ENCODE assay signal across 17 cellular contexts in the genomic region with DNA sequence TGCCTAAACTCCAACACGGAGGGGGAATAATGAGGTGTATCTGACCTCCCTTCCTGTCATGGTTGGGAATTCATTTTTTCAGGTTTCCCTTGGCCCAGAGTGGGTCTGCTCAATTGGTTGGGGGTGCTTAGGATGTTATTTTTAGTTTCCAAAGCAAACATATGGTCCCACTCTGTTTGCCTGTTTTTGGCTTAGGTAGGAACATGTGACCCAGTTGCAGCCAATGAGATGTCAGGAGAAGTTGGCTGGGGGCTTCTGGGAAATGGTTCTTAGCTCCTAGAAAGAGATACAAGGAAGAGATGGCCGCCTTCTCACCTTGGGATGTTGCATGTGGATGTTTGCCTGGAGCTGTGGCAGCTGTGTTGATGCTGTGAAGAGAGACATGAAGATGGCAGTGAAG.
DNase-seq lines count a peak whose midpoint lies in the region; ATAC-seq and TF ChIP-seq lines count a peak whose summit lies in the region.
"Had no signal": no experiment of that assay in that cellular context is flagged by ENCODE, and none has a peak within 500 bp of the region (broad histone marks: within the 10 kb centered on the region; RNA-seq: fewer than 3 reads in every experiment).

No MANE protein-coding gene starts in this region.

- peaks cover 10% of the 10 kb centered on the region for H3K4me1 ChIP-seq in OCI-LY7 (ENCODE audit: insufficient read depth, low read length, poor library complexity, severe bottlenecking)
- no peaks in the 10 kb centered on the region for H3K4me1 ChIP-seq in colonic mucosa

- no peak overlapping the region for H3K9ac ChIP-seq in colonic mucosa (ENCODE audit: low read depth in 2 of 2, low read length in 2 of 2)

- H3K27me3 ChIP-seq in colonic mucosa: no peaks in the 10 kb centered on the region

- no peaks in the 10 kb centered on the region for H3K36me3 ChIP-seq in OCI-LY7 (ENCODE audit: insufficient read depth, low read length)
- no peaks in the 10 kb centered on the region for H3K36me3 ChIP-seq in colonic mucosa

- peak overlapping the region; percentile 31; the same call in 1 of the 2 replicates for H3K4me2 ChIP-seq in OCI-LY7 (ENCODE audit: low read length)

- intact Hi-C loops in OCI-LY7 (cut with micrococcal nuclease; ENCODE audit: unreplicated experiment) (no loop called here), colonic mucosa (cut with DNase I) (no loop called here)
- intact Hi-C loops in activated CD8-positive, alpha-beta T cell treated with anti-CD3 and anti-CD28 coated beads for 36 hours (cut with micrococcal nuclease): no loop called here

- H3K27ac ChIP-seq in OCI-LY7 (ENCODE audit: low read depth, low read length, poor library complexity, severe bottlenecking) (no peak overlapping the region), colonic mucosa (no peak overlapping the region)

- peaks cover 64% of the 10 kb centered on the region for H3K4me1 Mint-ChIP-seq in mesothelial cell of epicardium
- H3K4me1 Mint-ChIP-seq in activated CD8-positive, alpha-beta T cell treated with anti-CD3 and anti-CD28 coated beads for 36 hours (ENCODE audit: low read depth): no peaks in the 10 kb centered on the region
- H3K4me1 Mint-ChIP-seq: CD14-positive monocyte had no signal

- peak overlapping the region; percentile 69 for H2AFZ ChIP-seq in OCI-LY7 (ENCODE audit: low read length)

- H3K9me3 ChIP-seq in OCI-LY7 (ENCODE audit: low read length) (no peaks in the 10 kb centered on the region), colonic mucosa (no peaks in the 10 kb centered on the region)

- H3K9me3 Mint-ChIP-seq in mesothelial cell of epicardium: peaks cover 13% of the 10 kb centered on the region
- peaks cover 3% of the 10 kb centered on the region for H3K9me3 Mint-ChIP-seq in activated CD8-positive, alpha-beta T cell treated with anti-CD3 and anti-CD28 coated beads for 36 hours

- H3K27me3 Mint-ChIP-seq in mesothelial cell of epicardium (ENCODE audit: low read depth): no peaks in the 10 kb centered on the region
- peaks cover 5% of the 10 kb centered on the region for H3K27me3 Mint-ChIP-seq in activated CD8-positive, alpha-beta T cell treated with anti-CD3 and anti-CD28 coated beads for 36 hours

- BruUV-seq in OCI-LY7 (replicated peaks; lab: Mats Ljungman, UMichigan): no TSS peak

- CTCF ChIA-PET in OCI-LY7 (lab: Charles Lee; ENCODE audit: unreplicated experiment): no interaction called here
- CTCF ChIA-PET in activated CD8-positive, alpha-beta T cell treated with anti-CD3 and anti-CD28 coated beads for 36 hours (lab: Charles Lee): no interaction called here

- no peaks in the 10 kb centered on the region for H3K79me2 ChIP-seq in OCI-LY7 (ENCODE audit: insufficient read depth, low read depth, low read length)

- H4K20me1 ChIP-seq in OCI-LY7 (ENCODE audit: insufficient read depth, low read length): no peaks in the 10 kb centered on the region

- TF ChIP-seq CTCF in OCI-LY7 (conservative IDR thresholded peaks at IDR 0.05; ENCODE audit: low read length) (no peak), mesothelial cell of epicardium (IDR thresholded peaks at IDR 0.05; ENCODE audit: unreplicated experiment) (no peak), colonic mucosa (IDR thresholded peaks at IDR 0.05) (no peak)
- TF ChIP-seq CTCF in activated CD8-positive, alpha-beta T cell treated with anti-CD3 and anti-CD28 coated beads for 36 hours (IDR thresholded peaks at IDR 0.05): no peak

- no peak overlapping the region for H3K4me3 ChIP-seq in OCI-LY7 (ENCODE audit: low read depth, low read length, poor library complexity, severe bottlenecking)
- H3K4me3 ChIP-seq in colonic mucosa: no peak overlapping the region

- POLR2A ChIA-PET in OCI-LY7 (lab: Charles Lee): no interaction called here
- POLR2A ChIA-PET in activated CD8-positive, alpha-beta T cell treated with anti-CD3 and anti-CD28 coated beads for 36 hours (lab: Charles Lee): no interaction called here

- H3K36me3 Mint-ChIP-seq in mesothelial cell of epicardium: peaks cover 23% of the 10 kb centered on the region
- H3K36me3 Mint-ChIP-seq in activated CD8-positive, alpha-beta T cell treated with anti-CD3 and anti-CD28 coated beads for 36 hours (ENCODE audit: low read depth): no peaks in the 10 kb centered on the region
- H3K36me3 Mint-ChIP-seq: CD14-positive monocyte had no signal

- ATAC-seq in activated CD8-positive, alpha-beta T cell treated with anti-CD3 and anti-CD28 coated beads for 36 hours: no peak
- no peak for ATAC-seq in GM21825 (IDR thresholded peaks at IDR 0.05; ENCODE audit: unreplicated experiment)
- ATAC-seq: Right ventricle myocardium inferior had no signal

- peak overlapping the region; percentile 81 for H3K27ac Mint-ChIP-seq in mesothelial cell of epicardium
- no peak overlapping the region for H3K27ac Mint-ChIP-seq in activated CD8-positive, alpha-beta T cell treated with anti-CD3 and anti-CD28 coated beads for 36 hours
- H3K27ac Mint-ChIP-seq: CD14-positive monocyte; T-helper 1 cell treated with Interleukin-12 subunit alpha and Interleukin-12 subunit beta and Interleukin-4 antibody, amounts not matched to agents 30 μg/mL and 1 μg/mL, for 36 hours had no signal

- no peak overlapping the region for H3K4me3 Mint-ChIP-seq in mesothelial cell of epicardium
- no peak overlapping the region for H3K4me3 Mint-ChIP-seq in activated CD8-positive, alpha-beta T cell treated with anti-CD3 and anti-CD28 coated beads for 36 hours
- H3K4me3 Mint-ChIP-seq: CD14-positive monocyte; T-helper 1 cell treated with Interleukin-12 subunit alpha and Interleukin-12 subunit beta and Interleukin-4 antibody, amounts not matched to agents 30 μg/mL and 1 μg/mL, for 36 hours had no signal

- DNase-seq in SHP77 treated with DMSO at 0.1 percent for 48 hours (lab: John Stamatoyannopoulos, UW) (peak; percentile 14), SHP77 (lab: John Stamatoyannopoulos, UW) (no peak), OCI-LY7 (ENCODE audit: low spot score) (no peak), mesothelial cell of epicardium (ENCODE audit: low spot score in 2 of 2, unreplicated experiment in 2 of 2) (no peak), GF-D8 (lab: John Stamatoyannopoulos, UW) (no peak), colonic mucosa (no peak)
- DNase-seq in activated CD8-positive, alpha-beta T cell treated with anti-CD3 and anti-CD28 coated beads for 36 hours: no peak
- DNase-seq: 8988T, DMS53, NCI-H1105, NCI-H146, NCI-H2029 treated with DMSO at 0.1 percent for 48 hours, NCI-H524 treated with DMSO at 0.1 percent for 48 hours had no signal

- H3K9me2 ChIP-seq in OCI-LY7 (ENCODE audit: insufficient read depth, low read length): no peaks in the 10 kb centered on the region
